11 cellular contexts compared by ENCODE assay signal in genomic region chr4:152369903-152370296, GRCh38.
DNase-seq lines count a peak whose midpoint lies in the region; ATAC-seq, FAIRE-seq and TF ChIP-seq lines count a peak whose summit lies in the region.
"Had no signal": no experiment of that assay in that cellular context is flagged by ENCODE, and none has a peak within 500 bp of the region (broad histone marks: within the 10 kb centered on the region; RNA-seq: fewer than 3 reads in every experiment).

No MANE protein-coding gene starts in this region.

- no TSS peak for BruUV-seq in GM12878 (replicated peaks; lab: Mats Ljungman, UMichigan)

- no peak overlapping the region for H2BK15ac ChIP-seq in mesenchymal stem cell (ENCODE audit: low read depth, poor library complexity, severe bottlenecking)

- H3K4me3 ChIP-seq in BJ (ENCODE audit: low read depth, low read length) (no peak overlapping the region), HEK293 (ENCODE audit: low read depth, low read length) (no peak overlapping the region), GM12878 (no peak overlapping the region), mesenchymal stem cell (ENCODE audit: insufficient read depth in 1 of 2, low read depth in 1 of 2, low read length in 2 of 2) (no peak overlapping the region)
- H3K4me3 ChIP-seq: colonic mucosa, SJCRH30 had no signal

- no peak for TF ChIP-seq EP300 in GM12878 (IDR thresholded peaks at IDR 0.05; ENCODE audit: borderline replicate concordance in 1 of 2, control insufficient read depth in 1 of 2, low read depth in 2 of 2, low read length in 2 of 2)

- H3K4me2 ChIP-seq in GM12878 (ENCODE audit: control insufficient read depth, insufficient read depth) (no peak overlapping the region), mesenchymal stem cell (ENCODE audit: low read length, poor library complexity, severe bottlenecking) (no peak overlapping the region)

- H4K91ac ChIP-seq in mesenchymal stem cell (ENCODE audit: low read length): no peak overlapping the region

- SMC1A ChIA-PET in GM12878 (lab: Charles Lee; ENCODE audit: uncharacterized antibody, unreplicated experiment): interaction anchor here (1.0 to 1.8 kb wide), 4 partner anchors 11 to 25 kb away, joined by 3 to 5 read pairs (median 4); no protein-coding TSS in a partner anchor

- no peak overlapping the region for H3K4ac ChIP-seq in mesenchymal stem cell (ENCODE audit: low read depth in 1 of 2, low read length in 2 of 2)

- no peak for FAIRE-seq in GM12878 (lab: Jason Lieb, UNC)
- FAIRE-seq in H54 (lab: Jason Lieb, UNC): no peak

- H2BK5ac ChIP-seq in mesenchymal stem cell (ENCODE audit: low read depth, low read length, poor library complexity, severe bottlenecking): no peak overlapping the region

- POLR2A ChIA-PET in BJ (lab: Charles Lee): no interaction called here
- POLR2A ChIA-PET in HEK293 (lab: Yijun Ruan, JAX): no interaction called here
- POLR2A ChIA-PET in GM12878 (lab: Charles Lee): interaction anchor here (1.6 kb wide), 1 partner anchor 12 kb away, joined by 3 read pairs; no protein-coding TSS in a partner anchor

- CTCF ChIA-PET in BJ (lab: Yijun Ruan, JAX) (interaction anchor here (0.7 to 1.8 kb wide), 5 partner anchors 11 to 1253 kb away, joined by 3 to 4 read pairs (median 3); no protein-coding TSS in a partner anchor), HEK293 (lab: Yijun Ruan, JAX) (interaction anchor here (0.6 to 1.3 kb wide), 5 partner anchors 10 to 454 kb away, joined by 3 to 4 read pairs (median 3); no protein-coding TSS in a partner anchor), GM12878 (lab: Yijun Ruan, JAX) (interaction anchor here (0.5 to 2.6 kb wide), 11 partner anchors 11 to 1006 kb away, joined by 3 to 11 read pairs (median 4); no protein-coding TSS in a partner anchor)

- H4K20me1 ChIP-seq in GM12878 (ENCODE audit: control insufficient read depth, insufficient read depth): no peaks in the 10 kb centered on the region

- H3K9me3 ChIP-seq in HEK293 (ENCODE audit: control insufficient read depth, insufficient read depth, low read depth, low read length): no peaks in the 10 kb centered on the region
- H3K9me3 ChIP-seq in GM12878 (replicated peaks; ENCODE audit: control insufficient read depth, insufficient read depth, low read length): no peaks in the 10 kb centered on the region; the same call in 2 of the 3 replicates
- no peaks in the 10 kb centered on the region for H3K9me3 ChIP-seq in mesenchymal stem cell (ENCODE audit: control insufficient read depth, low read length)
- H3K9me3 ChIP-seq: colonic mucosa, SJCRH30 had no signal

- H3K4me1 ChIP-seq in HEK293 (ENCODE audit: control insufficient read depth, insufficient read depth, low read length): no peaks in the 10 kb centered on the region
- H3K4me1 ChIP-seq in GM12878 (ENCODE audit: control insufficient read depth, insufficient read depth, low read length): peaks cover 16% of the 10 kb centered on the region
- H3K4me1 ChIP-seq in mesenchymal stem cell (ENCODE audit: control insufficient read depth, insufficient read depth, low read depth, low read length): no peaks in the 10 kb centered on the region
- H3K4me1 ChIP-seq: colonic mucosa, parathyroid adenoma, SJCRH30 had no signal

- no peak overlapping the region for H4K8ac ChIP-seq in mesenchymal stem cell (ENCODE audit: low read length)

- no peak overlapping the region for H2AK5ac ChIP-seq in mesenchymal stem cell (ENCODE audit: low read length, severe bottlenecking)

- H2AFZ ChIP-seq in GM12878 (ENCODE audit: control insufficient read depth, low read depth, low read length) (no peak overlapping the region), mesenchymal stem cell (ENCODE audit: low read depth, low read length) (no peak overlapping the region)
- H2AFZ ChIP-seq: parathyroid adenoma had no signal

- ATAC-seq in GM12878: peak; percentile 16; the same call in 1 of the 3 replicates

- in situ Hi-C loops in GM12878 (cut with MboI): no loop called here

- H3K27ac ChIP-seq in HEK293 (ENCODE audit: extremely low read depth, low read depth, low read length) (no peak overlapping the region), GM12878 (ENCODE audit: control insufficient read depth, insufficient read depth) (no peak overlapping the region), mesenchymal stem cell (ENCODE audit: low read length, poor library complexity, severe bottlenecking) (no peak overlapping the region)
- H3K27ac ChIP-seq: colonic mucosa, parathyroid adenoma, SJCRH30 had no signal

- H2BK120ac ChIP-seq in mesenchymal stem cell (ENCODE audit: low read depth, low read length): no peak overlapping the region

- TF ChIP-seq RAD21 in GM12878 (IDR thresholded peaks at IDR 0.05; ENCODE audit: insufficient read depth, low read depth, low read length): peak; percentile 28; the same call in 1 of the 2 replicates

- TF ChIP-seq POLR2A in GM12878 (IDR thresholded peaks at IDR 0.05; ENCODE audit: low read depth, low read length): no peak
- TF ChIP-seq POLR2A in H54 (IDR thresholded peaks at IDR 0.05; ENCODE audit: low read depth, low read length): no peak

- H3K79me1 ChIP-seq in mesenchymal stem cell (replicated peaks; ENCODE audit: low read length, poor library complexity, severe bottlenecking): peaks cover 9% of the 10 kb centered on the region

- 100% methylated on average over 1 of the region's 1 CpG for WGBS in GM12878 (ENCODE audit: insufficient coverage, insufficient replicate concordance, low lambda C conversion rate, missing lambda C conversion rate)
- no CpG with 5 or more reads among the region's 1 CpG for WGBS in mesenchymal stem cell

- H2BK12ac ChIP-seq in mesenchymal stem cell (ENCODE audit: low read length in 2 of 2): no peak overlapping the region

- H3K27me3 ChIP-seq in BJ (ENCODE audit: control insufficient read depth, insufficient read depth, low read length) (no peaks in the 10 kb centered on the region), GM12878 (replicated peaks in 1 of 2; ENCODE audit: control insufficient read depth in 2 of 2, insufficient read depth in 2 of 2, low read length in 1 of 2) (no peaks in the 10 kb centered on the region), mesenchymal stem cell (ENCODE audit: control insufficient read depth in 1 of 2, insufficient read depth in 1 of 2, low read length in 2 of 2) (no peaks in the 10 kb centered on the region)
- H3K27me3 ChIP-seq: colonic mucosa, SJCRH30 had no signal

- RAD21 ChIA-PET in GM12878 (lab: Charles Lee; ENCODE audit: unreplicated experiment): interaction anchor here (0.6 to 3.2 kb wide), 4 partner anchors 9 to 21 kb away, joined by 3 to 20 read pairs (median 3); no protein-coding TSS in a partner anchor

- no peak overlapping the region for H3K23ac ChIP-seq in mesenchymal stem cell (ENCODE audit: low read length in 2 of 2)

- H3K9ac ChIP-seq in GM12878 (ENCODE audit: control insufficient read depth, insufficient read depth, low read length): no peak overlapping the region
- peak overlapping the region; percentile 59 for H3K9ac ChIP-seq in mesenchymal stem cell (ENCODE audit: low read length)
- H3K9ac ChIP-seq: parathyroid adenoma had no signal

- H3K79me2 ChIP-seq in GM12878 (ENCODE audit: control insufficient read depth, insufficient read depth, low read length): peaks cover 12% of the 10 kb centered on the region
- H3K79me2 ChIP-seq: parathyroid adenoma had no signal

- no peaks in the 10 kb centered on the region for H3K36me3 ChIP-seq in BJ (ENCODE audit: control insufficient read depth, insufficient read depth, low read length)
- no peaks in the 10 kb centered on the region for H3K36me3 ChIP-seq in HEK293 (ENCODE audit: control insufficient read depth in 2 of 2, insufficient read depth in 1 of 2, low read length in 2 of 2)
- H3K36me3 ChIP-seq in GM12878 (ENCODE audit: control insufficient read depth in 2 of 2, insufficient read depth in 2 of 2, low read length in 1 of 2): peaks cover 0 to 3% of the 10 kb centered on the region in 2 experiments; a peak in 1 of 4 replicates
- no peaks in the 10 kb centered on the region for H3K36me3 ChIP-seq in mesenchymal stem cell (ENCODE audit: control insufficient read depth in 1 of 2, insufficient read depth in 2 of 2, low read depth in 1 of 2, low read length in 2 of 2)
- H3K36me3 ChIP-seq: colonic mucosa, SJCRH30 had no signal

- H3K14ac ChIP-seq in mesenchymal stem cell (ENCODE audit: low read length in 2 of 2): no peak overlapping the region

- no peak overlapping the region for H3K18ac ChIP-seq in mesenchymal stem cell (ENCODE audit: low read depth in 1 of 2, low read length in 2 of 2)

- intact Hi-C loops in GM12878 (cut with micrococcal nuclease; ENCODE audit: unreplicated experiment): loop anchor here (10.0 kb wide), 1 partner anchor 605 kb away; the partner anchor contains the start of gene GATB

- TF ChIP-seq CTCF in BJ (IDR thresholded peaks at IDR 0.05; ENCODE audit: insufficient read depth, low read depth, low read length) (peak; percentile 35; the same call in 1 of the 2 replicates), HEK293 (tag by site-specific recombination; IDR thresholded peaks at IDR 0.05) (no peak), GM12878 (IDR thresholded peaks at IDR 0.05 in 2 of 3, conservative IDR thresholded peaks at IDR 0.05 in 1 of 3; ENCODE audit: control insufficient read depth in 2 of 3, extremely low read depth in 1 of 3, insufficient read depth in 1 of 3, low read depth in 3 of 3, low read length in 3 of 3) (peak in 2 of 3 experiments; percentile 4 to 5; a peak in 2 of 6 replicates)

- DNase-seq in BJ (ENCODE audit: low read depth) (no peak), GM12878 (ENCODE audit: low read depth, low spot score) (no peak), mesenchymal stem cell (peak; percentile 20), MV-4-11 (lab: John Stamatoyannopoulos, UW) (no peak), H54 (ENCODE audit: insufficient read length, low spot score) (no peak), NCI-H1048 (lab: John Stamatoyannopoulos, UW) (no peak), DMS79 treated with DMSO at 0.1 percent for 48 hours (lab: John Stamatoyannopoulos, UW) (no peak)
- DNase-seq: colonic mucosa, SJCRH30 had no signal

TF ChIP-seq in HEK293, 187 proteins besides CTCF, POLR2A, EP300 and RAD21 (continues in another document):
- TF ChIP-seq ZNF548 (tag by site-specific recombination; IDR thresholded peaks at IDR 0.05) (no peak), ZNF23 (tag by site-specific recombination; IDR thresholded peaks at IDR 0.05; ENCODE audit: borderline replicate concordance) (no peak), ZNF140 (tag by site-specific recombination; IDR thresholded peaks at IDR 0.05) (no peak), ZNF274 (IDR thresholded peaks at IDR 0.05; ENCODE audit: low read length) (no peak), ZNF274 (tag by site-specific recombination; IDR thresholded peaks at IDR 0.05; ENCODE audit: borderline replicate concordance) (no peak)
